In the genomic region with DNA sequence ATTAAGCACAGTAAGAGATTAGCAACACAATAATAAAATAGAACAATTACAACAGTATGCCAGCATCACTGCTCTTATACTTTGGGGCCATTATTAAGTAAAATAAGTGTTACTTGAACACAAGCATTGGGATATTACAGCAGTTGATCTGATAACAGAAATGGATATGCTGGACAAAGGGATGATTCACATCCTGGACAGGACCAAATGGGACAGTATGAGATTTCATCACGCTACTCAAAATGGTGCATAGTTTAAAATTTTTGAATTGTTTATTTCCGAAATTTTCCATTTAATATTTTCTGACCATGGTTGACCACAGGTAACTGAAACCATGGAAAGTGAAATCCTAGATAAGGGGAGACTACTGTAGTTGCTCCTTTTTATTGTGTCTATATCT, we compare ENCODE assay signal across 12 cellular contexts.
"Had no signal": no experiment of that assay in that cellular context is flagged by ENCODE, and none has a peak within 500 bp of the region (broad histone marks: within the 10 kb centered on the region; RNA-seq: fewer than 3 reads in every experiment).

No MANE protein-coding gene starts in this region.

- H3K27me3 ChIP-seq: left lung, stomach had no signal

- H3K27ac ChIP-seq: left lung, stomach, thoracic aorta had no signal

- H3K27ac Mint-ChIP-seq: activated CD4-positive, alpha-beta memory T cell treated with anti-CD3 and anti-CD28 coated beads, Interleukin-2, amount 10 ng/mL, durations not matched to agents 7 days and 5 days; endodermal cell had no signal

- H3K4me3 ChIP-seq: left lung, stomach, thoracic aorta had no signal

- DNase-seq: activated CD4-positive, alpha-beta memory T cell treated with anti-CD3 and anti-CD28 coated beads, Interleukin-2, amount 10 ng/mL, durations not matched to agents 7 days and 5 days; activated CD8-positive, alpha-beta memory T cell treated with anti-CD3 and anti-CD28 coated beads, Interleukin-2, amount 50 U/mL, for 48 hours; activated naive CD4-positive, alpha-beta T cell treated with Interleukin-2 at 50 U/mL for 16 hours; central memory CD4-positive, alpha-beta T cell; endodermal cell; left lung; stimulated activated CD4-positive, alpha-beta T cell treated with anti-CD3 and anti-CD28 coated beads, Interleukin-15, amount 100 ng/mL, for 24 hours; stimulated activated CD4-positive, alpha-beta T cell treated with anti-CD3 and anti-CD28 coated beads, Interleukin-4, amount 100 ng/mL, for 24 hours; stomach; T-helper 9 cell had no signal

- H3K4me1 ChIP-seq: left lung, stomach had no signal

- H3K9me3 Mint-ChIP-seq: activated CD4-positive, alpha-beta memory T cell treated with anti-CD3 and anti-CD28 coated beads, Interleukin-2, amount 10 ng/mL, durations not matched to agents 7 days and 5 days had no signal

- ATAC-seq: esophagus mucosa, left lung had no signal

- H3K4me1 Mint-ChIP-seq: activated CD4-positive, alpha-beta memory T cell treated with anti-CD3 and anti-CD28 coated beads, Interleukin-2, amount 10 ng/mL, durations not matched to agents 7 days and 5 days had no signal

- H3K27me3 Mint-ChIP-seq: activated CD4-positive, alpha-beta memory T cell treated with anti-CD3 and anti-CD28 coated beads, Interleukin-2, amount 10 ng/mL, durations not matched to agents 7 days and 5 days had no signal

- H3K4me3 Mint-ChIP-seq: activated CD4-positive, alpha-beta memory T cell treated with anti-CD3 and anti-CD28 coated beads, Interleukin-2, amount 10 ng/mL, durations not matched to agents 7 days and 5 days; endodermal cell had no signal

- H3K9me3 ChIP-seq: left lung, stomach, thoracic aorta had no signal
